ENCODE assay signal across 8 cellular contexts in genomic region chr9:83978992-83979811, GRCh38. TPM values are rescaled to one million over a fixed set of nuclear protein-coding genes. Genes with fewer than 3 reads are reported as not detected.
DNase-seq lines count a peak whose midpoint lies in the region; ATAC-seq and TF ChIP-seq lines count a peak whose summit lies in the region.

No MANE protein-coding gene starts in this region.

- TF ChIP-seq CTCF in DND-41 (IDR thresholded peaks at IDR 0.05; ENCODE audit: borderline replicate concordance, extremely low read depth, low read length, poor library complexity, severe bottlenecking) (no peak), HFF-Myc (IDR thresholded peaks at IDR 0.05; ENCODE audit: low read depth, low read length, missing control alignments) (no peak), WTC11 (IDR thresholded peaks at IDR 0.05) (no peak), breast epithelium (IDR thresholded peaks at IDR 0.05) (no peak)

- peak overlapping the region; percentile 71 for H3K4me2 ChIP-seq in DND-41 (ENCODE audit: insufficient read depth, low read length)

- peaks cover 52% of the 10 kb centered on the region for H3K36me3 Mint-ChIP-seq in WTC11

- H3K4me1 Mint-ChIP-seq in WTC11 = peaks cover 52% of the 10 kb centered on the region

- DNase-seq in DND-41 (peak; percentile 92), HFF-Myc (ENCODE audit: extremely low read depth, low read depth) (no peak), NCI-H2029 treated with DMSO at 0.1 percent for 48 hours (lab: John Stamatoyannopoulos, UW) (peak; percentile 58), WTC11 (ENCODE audit: low spot score) (peak; percentile 78), breast epithelium (ENCODE audit: low spot score in 2 of 2) (peak; percentile 74 to 80), iPS-NIHi11 (ENCODE audit: low spot score) (peak; percentile 86)

- peak; percentile 62 for ATAC-seq in DND-41 (ENCODE audit: insufficient read depth, low read depth)
- peak; percentile 37 for ATAC-seq in WTC11
- ATAC-seq in GM18505 (IDR thresholded peaks at IDR 0.05; ENCODE audit: unreplicated experiment) = no peak

- H3K36me3 ChIP-seq in DND-41 (ENCODE audit: insufficient read depth, low read length) (peaks cover 56% of the 10 kb centered on the region), breast epithelium (peaks cover 6% of the 10 kb centered on the region), skeletal muscle tissue (ENCODE audit: control insufficient read depth in 3 of 3, insufficient read depth in 3 of 3, low read length in 3 of 3) (peaks cover 28 to 31% (median 29%) of the 10 kb centered on the region in 3 donors)

- H3K9me3 Mint-ChIP-seq in WTC11 = no peaks in the 10 kb centered on the region

- peaks cover 51% of the 10 kb centered on the region for H4K20me1 ChIP-seq in DND-41 (ENCODE audit: insufficient read depth, low read length)

- POLR2A ChIA-PET in WTC11 (lab: Charles Lee) = interaction anchor here (0.6 to 2.7 kb wide), 9 partner anchors 9 to 285 kb away, joined by 3 to 24 read pairs (median 5); partner anchors contain the start of genes KIF27 and UBQLN1

- H3K4me3 ChIP-seq in DND-41 (ENCODE audit: low read depth in 1 of 2, low read length in 2 of 2) = peak overlapping the region; percentile 83 to 92
- H3K4me3 ChIP-seq in HFF-Myc (replicated peaks; ENCODE audit: low read depth, low read length) = peak overlapping the region; percentile 77
- peak overlapping the region; percentile 93 to 95 (median 95) for H3K4me3 ChIP-seq in breast epithelium
- peak overlapping the region; percentile 88 to 99 (median 99) for H3K4me3 ChIP-seq in skeletal muscle tissue (ENCODE audit: low read length in 3 of 3)

- H3K9ac ChIP-seq in DND-41 (ENCODE audit: low read depth, low read length) = peak overlapping the region; percentile 100
- peak overlapping the region; percentile 92 to 100 (median 100) for H3K9ac ChIP-seq in skeletal muscle tissue (ENCODE audit: low read depth in 1 of 3, low read length in 3 of 3)

- H3K27ac ChIP-seq in DND-41 (ENCODE audit: low read length) (peak overlapping the region; percentile 100), breast epithelium (peak overlapping the region; percentile 100), skeletal muscle tissue (ENCODE audit: low read depth, low read length) (peak overlapping the region; percentile 100)

- CTCF ChIA-PET in WTC11 (lab: Charles Lee) = no interaction called here

- peak overlapping the region; percentile 99 for H3K4me3 Mint-ChIP-seq in WTC11

- H3K79me2 ChIP-seq in DND-41 (ENCODE audit: insufficient read depth, low read length) = peaks cover 97% of the 10 kb centered on the region

- H2AFZ ChIP-seq in DND-41 (ENCODE audit: low read depth, low read length) = peak overlapping the region; percentile 65

- H3K9me3 ChIP-seq in DND-41 (ENCODE audit: insufficient read depth, low read length, severe bottlenecking) (no peaks in the 10 kb centered on the region), breast epithelium (no peaks in the 10 kb centered on the region), skeletal muscle tissue (ENCODE audit: control insufficient read depth in 3 of 3, low read length in 3 of 3) (no peaks in the 10 kb centered on the region)

- intact Hi-C loops in breast epithelium (cut with DNase I; ENCODE audit: low total_unique reads) = no loop called here

- H3K4me1 ChIP-seq in DND-41 (ENCODE audit: insufficient read depth, low read length) = peaks cover 67% of the 10 kb centered on the region
- H3K4me1 ChIP-seq in breast epithelium = peaks cover 0 to 13% of the 10 kb centered on the region in 2 donors
- H3K4me1 ChIP-seq in skeletal muscle tissue (ENCODE audit: control insufficient read depth in 3 of 3, insufficient read depth in 3 of 3, low read length in 3 of 3) = peaks cover 14 to 30% (median 16%) of the 10 kb centered on the region in 3 donors

- H3K27me3 ChIP-seq in DND-41 (ENCODE audit: insufficient read depth, low read length, poor library complexity) = no peaks in the 10 kb centered on the region
- H3K27me3 ChIP-seq in breast epithelium = no peaks in the 10 kb centered on the region
- H3K27me3 ChIP-seq in skeletal muscle tissue (ENCODE audit: control insufficient read depth in 3 of 3, insufficient read depth in 3 of 3, low read length in 3 of 3) = no peaks in the 10 kb centered on the region

- no peak for TF ChIP-seq POLR2A in breast epithelium (IDR thresholded peaks at IDR 0.05)
- no peak for TF ChIP-seq POLR2A in GM18505 (IDR thresholded peaks at IDR 0.05; ENCODE audit: borderline replicate concordance, extremely low read depth, insufficient read depth, insufficient read length)

- peak overlapping the region; percentile 100 for H3K27ac Mint-ChIP-seq in WTC11

- peaks cover 2% of the 10 kb centered on the region for H3K27me3 Mint-ChIP-seq in WTC11 (ENCODE audit: low read depth)

TF ChIP-seq in WTC11, 78 proteins besides CTCF, POLR2A, EP300 and RAD21 (continues in another document):
- TF ChIP-seq ZNF671 (CRISPR knock-in tag; IDR thresholded peaks at IDR 0.05) (0 out of 2 replicates have a peak, but pooled peaks have one; percentile 2), ZNF281 (CRISPR knock-in tag; IDR thresholded peaks at IDR 0.05) (peak; percentile 63), ERG (CRISPR knock-in tag; IDR thresholded peaks at IDR 0.05) (0 out of 2 replicates have a peak, but pooled peaks have one; percentile 26), USF2 (CRISPR knock-in tag; IDR thresholded peaks at IDR 0.05) (0 out of 2 replicates have a peak, but pooled peaks have one; percentile 11)

RNA-seq across cellular contexts. Expression of gene HNRNPK, which starts 0.8 kb away (rescaled TPM):
- total RNA-seq in WTC11 (2021) = 634 to 723 TPM (median 640 TPM) in 3 replicates
- 100 to 1,000 TPM; 462 to 657 (median 527) TPM for total RNA-seq in breast epithelium
- 446 TPM for total RNA-seq in skeletal muscle tissue

RNA-seq across cellular contexts. Expression of gene RMI1, which starts 1.4 kb away (rescaled TPM):
- total RNA-seq in WTC11 (2021) = 23.9 to 26.7 TPM (median 25.8 TPM) in 3 replicates
- total RNA-seq in breast epithelium = 1 to 10 TPM; 3.7 to 6.2 (median 6.1) TPM
- 3.1 TPM for total RNA-seq in skeletal muscle tissue

RNA-seq across cellular contexts. Expression of gene KIF27, which starts 58.0 kb away (rescaled TPM):
- 3.9 to 5.7 TPM (median 5.4 TPM) in 3 replicates for total RNA-seq in WTC11 (2021)
- 10 to 100 TPM in 2 of 3 donors, 1 to 10 TPM in 1; 6.9 to 16.1 (median 11.5) TPM for total RNA-seq in breast epithelium
- total RNA-seq in skeletal muscle tissue = 6.3 TPM
